In the genomic region with DNA sequence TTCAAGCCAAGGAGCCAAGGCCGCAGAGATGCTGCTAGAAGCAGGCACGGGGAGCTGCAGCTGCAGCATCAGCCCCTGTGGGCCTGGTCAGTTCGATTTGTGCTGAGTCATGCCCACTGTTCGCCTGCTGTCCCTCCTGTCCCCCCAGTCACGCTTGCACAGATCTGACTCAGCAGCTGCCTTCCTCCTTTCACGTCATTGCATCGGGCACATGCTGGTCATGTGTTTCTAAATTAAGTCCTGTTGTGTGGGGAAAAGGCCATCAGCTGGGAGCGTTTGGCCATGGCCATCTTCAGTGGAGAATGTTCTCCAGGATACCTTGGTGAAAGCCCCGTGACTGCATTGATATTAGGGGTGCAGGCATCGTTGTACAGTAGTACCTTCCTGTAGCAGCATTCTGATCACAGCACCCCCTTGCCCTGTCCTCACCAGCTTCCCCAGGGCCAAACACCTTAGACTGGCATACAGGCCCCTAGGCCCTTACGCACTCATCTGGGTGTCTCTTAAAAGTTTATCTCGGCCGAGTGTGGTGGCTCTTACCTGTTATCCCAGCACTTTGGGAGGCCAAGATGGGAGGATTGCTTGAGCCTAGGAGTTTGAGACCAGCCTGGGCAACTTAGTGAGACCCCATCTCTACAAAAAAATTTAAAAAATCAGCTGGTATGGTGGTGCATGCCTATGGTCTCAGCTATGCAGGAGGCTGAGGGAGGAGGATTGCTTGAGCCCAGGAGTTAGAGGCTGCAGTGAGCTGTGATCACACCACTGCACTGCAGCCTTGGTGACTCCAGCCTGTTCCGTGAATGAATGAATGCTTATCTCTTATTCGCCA, we compare ENCODE assay signal across 1 cellular context.
TF ChIP-seq lines count a peak whose summit lies in the region.

No MANE protein-coding gene starts in this region.

TF ChIP-seq in IMR-90, 13 proteins besides CTCF, POLR2A, EP300 and RAD21:
- TF ChIP-seq CEBPB (IDR thresholded peaks at IDR 0.05; ENCODE audit: low read depth, low read length) (peak; percentile 73), MAFK (IDR thresholded peaks at IDR 0.05; ENCODE audit: low read depth, low read length) (peak; percentile 98), RFX5 (IDR thresholded peaks at IDR 0.05; ENCODE audit: low read depth, low read length) (no peak), MXI1 (IDR thresholded peaks at IDR 0.05; ENCODE audit: borderline replicate concordance, low read depth, low read length) (peak; percentile 80), MAZ (IDR thresholded peaks at IDR 0.05; ENCODE audit: borderline replicate concordance, low read depth, low read length) (peak; percentile 77; the same call in 1 of the 2 replicates), CHD1 (IDR thresholded peaks at IDR 0.05; ENCODE audit: low read depth, low read length) (no peak), BHLHE40 (IDR thresholded peaks at IDR 0.05; ENCODE audit: low read depth, low read length) (peak; percentile 95), USF2 (IDR thresholded peaks at IDR 0.05; ENCODE audit: low read depth, low read length) (peak; percentile 83), FOS (IDR thresholded peaks at IDR 0.05; ENCODE audit: low read depth, low read length) (peak; percentile 79), NFE2L2 (IDR thresholded peaks at IDR 0.05; ENCODE audit: low read depth, low read length) (peak; percentile 100)
- TF ChIP-seq, protein P1, sequence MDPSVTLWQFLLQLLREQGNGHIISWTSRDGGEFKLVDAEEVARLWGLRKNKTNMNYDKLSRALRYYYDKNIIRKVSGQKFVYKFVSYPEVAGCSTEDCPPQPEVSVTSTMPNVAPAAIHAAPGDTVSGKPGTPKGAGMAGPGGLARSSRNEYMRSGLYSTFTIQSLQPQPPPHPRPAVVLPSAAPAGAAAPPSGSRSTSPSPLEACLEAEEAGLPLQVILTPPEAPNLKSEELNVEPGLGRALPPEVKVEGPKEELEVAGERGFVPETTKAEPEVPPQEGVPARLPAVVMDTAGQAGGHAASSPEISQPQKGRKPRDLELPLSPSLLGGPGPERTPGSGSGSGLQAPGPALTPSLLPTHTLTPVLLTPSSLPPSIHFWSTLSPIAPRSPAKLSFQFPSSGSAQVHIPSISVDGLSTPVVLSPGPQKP (IDR thresholded peaks at IDR 0.05; ENCODE audit: borderline replicate concordance, low read depth, low read length), result no peak
